27 cellular contexts compared by ENCODE assay signal in genomic region chr1:85830837-85831236, GRCh38.
"Had no signal": no experiment of that assay in that cellular context is flagged by ENCODE, and none has a peak within 500 bp of the region (broad histone marks: within the 10 kb centered on the region; RNA-seq: fewer than 3 reads in every experiment).

No MANE protein-coding gene starts in this region.

- H3K4me3 ChIP-seq: esophagus squamous epithelium, heart right ventricle, lower lobe of right lung, neural progenitor cell, right atrium auricular region, suprapubic skin, tibial artery, upper lobe of right lung had no signal

- H3K27ac Mint-ChIP-seq: activated CD4-positive, alpha-beta T cell treated with anti-CD3 and anti-CD28 coated beads for 36 hours; activated CD8-positive, alpha-beta memory T cell treated with anti-CD3 and anti-CD28 coated beads, Interleukin-2, amount 10 ng/mL, durations not matched to agents 7 days and 5 days; activated CD8-positive, alpha-beta T cell treated with anti-CD3 and anti-CD28 coated beads, Interleukin-2, amount 10 ng/mL, durations not matched to agents 7 days and 5 days; activated naive CD4-positive, alpha-beta T cell treated with anti-CD3 and anti-CD28 coated beads, Interleukin-2, amount 50 U/mL, for 24 hours; activated naive CD8-positive, alpha-beta T cell treated with anti-CD3 and anti-CD28 coated beads, Interleukin-2, amount 50 U/mL, for 24 hours; activated T-helper 2 cell treated with anti-CD3 and anti-CD28 coated beads, Interferon-gamma antibody, Interleukin-2, Interleukin-4, amounts not matched to agents 10 μg/mL and 5 μg/mL and 100 μg/mL, durations not matched to agents 14 hours and 24 hours and 36 hours; natural killer cell; neural progenitor cell had no signal

- H3K4me2 ChIP-seq: neural progenitor cell had no signal

- H3K4me1 ChIP-seq: esophagus squamous epithelium, heart right ventricle, lower lobe of right lung, neural progenitor cell, parathyroid adenoma, right atrium auricular region, suprapubic skin, tibial artery, upper lobe of right lung had no signal

- ATAC-seq: activated CD4-positive, alpha-beta T cell treated with anti-CD3 and anti-CD28 coated beads for 36 hours; activated CD8-positive, alpha-beta memory T cell treated with anti-CD3 and anti-CD28 coated beads, Interleukin-2, amount 10 ng/mL, durations not matched to agents 7 days and 5 days; activated CD8-positive, alpha-beta T cell treated with anti-CD3 and anti-CD28 coated beads, Interleukin-2, amount 10 ng/mL, durations not matched to agents 7 days and 5 days; activated naive CD8-positive, alpha-beta T cell treated with anti-CD3 and anti-CD28 coated beads, Interleukin-2, amount 50 U/mL, for 24 hours; heart right ventricle; left lobe of liver; lower lobe of right lung; natural killer cell; upper lobe of right lung had no signal

- H3K4me3 Mint-ChIP-seq: activated CD4-positive, alpha-beta T cell treated with anti-CD3 and anti-CD28 coated beads for 36 hours; activated CD8-positive, alpha-beta memory T cell treated with anti-CD3 and anti-CD28 coated beads, Interleukin-2, amount 10 ng/mL, durations not matched to agents 7 days and 5 days; activated CD8-positive, alpha-beta T cell treated with anti-CD3 and anti-CD28 coated beads, Interleukin-2, amount 10 ng/mL, durations not matched to agents 7 days and 5 days; activated naive CD4-positive, alpha-beta T cell treated with anti-CD3 and anti-CD28 coated beads, Interleukin-2, amount 50 U/mL, for 24 hours; activated naive CD8-positive, alpha-beta T cell treated with anti-CD3 and anti-CD28 coated beads, Interleukin-2, amount 50 U/mL, for 24 hours; natural killer cell; neural progenitor cell had no signal

- H3K27me3 Mint-ChIP-seq: activated CD4-positive, alpha-beta T cell treated with anti-CD3 and anti-CD28 coated beads for 36 hours; activated CD8-positive, alpha-beta memory T cell treated with anti-CD3 and anti-CD28 coated beads, Interleukin-2, amount 10 ng/mL, durations not matched to agents 7 days and 5 days; activated naive CD4-positive, alpha-beta T cell treated with anti-CD3 and anti-CD28 coated beads, Interleukin-2, amount 50 U/mL, for 24 hours had no signal

- H3K9me3 ChIP-seq: esophagus squamous epithelium, lower lobe of right lung, right atrium auricular region, suprapubic skin, tibial artery had no signal

- H3K27ac ChIP-seq: esophagus squamous epithelium, heart right ventricle, lower lobe of right lung, neural progenitor cell, parathyroid adenoma, right atrium auricular region, suprapubic skin, tibial artery, upper lobe of right lung had no signal

- DNase-seq: activated CD4-positive, alpha-beta T cell treated with anti-CD3 and anti-CD28 coated beads for 36 hours; activated CD4-positive, CD25-positive, alpha-beta regulatory T cell; activated CD8-positive, alpha-beta memory T cell treated with anti-CD3 and anti-CD28 coated beads, Interleukin-2, amount 10 ng/mL, durations not matched to agents 7 days and 5 days; activated CD8-positive, alpha-beta T cell treated with anti-CD3 and anti-CD28 coated beads, Interleukin-2, amount 10 ng/mL, durations not matched to agents 7 days and 5 days; activated naive CD8-positive, alpha-beta T cell treated with anti-CD3 and anti-CD28 coated beads, Interleukin-2, amount 50 U/mL, for 24 hours; activated T-cell treated with anti-CD3 and anti-CD28 coated beads, Interleukin-2, amount 50 U/mL, for 48 hours; amygdala; central memory CD4-positive, alpha-beta T cell; esophagus squamous epithelium; foreskin melanocyte; heart right ventricle; lower lobe of right lung; mesendoderm; natural killer cell; occipital lobe; stimulated activated CD4-positive, alpha-beta T cell treated with anti-CD3 and anti-CD28 coated beads, Interleukin-15, amount 100 ng/mL, for 24 hours; stimulated activated CD4-positive, alpha-beta T cell treated with anti-CD3 and anti-CD28 coated beads, Interleukin-2, amount 100 ng/mL, for 24 hours; stimulated activated naive CD4-positive, alpha-beta T cell; tibial artery; upper lobe of right lung had no signal

- H3K36me3 Mint-ChIP-seq: activated CD8-positive, alpha-beta memory T cell treated with anti-CD3 and anti-CD28 coated beads, Interleukin-2, amount 10 ng/mL, durations not matched to agents 7 days and 5 days; activated naive CD4-positive, alpha-beta T cell treated with anti-CD3 and anti-CD28 coated beads, Interleukin-2, amount 50 U/mL, for 24 hours; natural killer cell; neural progenitor cell had no signal

- H3K4me1 Mint-ChIP-seq: activated CD4-positive, alpha-beta T cell treated with anti-CD3 and anti-CD28 coated beads for 36 hours; activated CD8-positive, alpha-beta memory T cell treated with anti-CD3 and anti-CD28 coated beads, Interleukin-2, amount 10 ng/mL, durations not matched to agents 7 days and 5 days; activated naive CD4-positive, alpha-beta T cell treated with anti-CD3 and anti-CD28 coated beads, Interleukin-2, amount 50 U/mL, for 24 hours; activated naive CD8-positive, alpha-beta T cell treated with anti-CD3 and anti-CD28 coated beads, Interleukin-2, amount 50 U/mL, for 24 hours; natural killer cell; neural progenitor cell had no signal
